In the genomic region with DNA sequence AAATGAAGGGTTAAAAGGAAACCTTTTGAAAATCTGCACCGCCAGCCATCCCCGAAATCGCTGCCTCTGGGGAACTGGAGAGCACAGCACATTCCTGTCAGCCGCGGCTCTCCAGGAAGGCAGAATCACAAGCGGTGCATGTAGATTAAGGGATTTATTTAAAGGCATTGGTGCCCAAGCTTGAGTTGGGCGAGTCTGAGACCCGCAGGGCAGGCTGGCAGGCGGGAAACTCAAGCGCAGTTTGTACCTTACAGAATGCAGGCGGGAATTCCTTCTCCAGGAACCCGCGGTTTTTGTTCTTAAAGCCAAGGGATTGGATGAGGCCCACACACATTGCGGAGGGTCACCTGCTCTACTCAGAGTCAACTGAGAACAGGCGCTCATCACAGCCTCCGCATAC, we compare ENCODE assay signal across 1 cellular context.
TF ChIP-seq lines count a peak whose summit lies in the region.

No MANE protein-coding gene starts in this region.

TF ChIP-seq in H1, 55 proteins besides CTCF, POLR2A, EP300 and RAD21:
- TF ChIP-seq YY1 (IDR thresholded peaks at IDR 0.05; ENCODE audit: low read depth, low read length) (0 out of 2 replicates have a peak, but pooled peaks have one; percentile 65), NRF1 (IDR thresholded peaks at IDR 0.05; ENCODE audit: low read depth, low read length) (no peak), E2F6 (IDR thresholded peaks at IDR 0.05) (peak; percentile 100), ASH2L (IDR thresholded peaks at IDR 0.05; ENCODE audit: low read length) (peak; percentile 56), MAX (IDR thresholded peaks at IDR 0.05) (peak; percentile 93), RBBP5 (IDR thresholded peaks at IDR 0.05; ENCODE audit: borderline replicate concordance, low read depth, low read length) (0 out of 2 replicates have a peak, but pooled peaks have one; percentile 62), ZNF274 (IDR thresholded peaks at IDR 0.05; ENCODE audit: borderline replicate concordance, extremely low read depth, low read length) (no peak), ATF2 (IDR thresholded peaks at IDR 0.05; ENCODE audit: low read length) (0 out of 2 replicates have a peak, but pooled peaks have one; percentile 33), KDM1A (IDR thresholded peaks at IDR 0.05; ENCODE audit: borderline replicate concordance, low read length) (no peak), FOSL1 (IDR thresholded peaks at IDR 0.05; ENCODE audit: insufficient read depth, low read depth, low read length) (no peak), TAF1 (IDR thresholded peaks at IDR 0.05; ENCODE audit: low read depth, low read length) (0 out of 2 replicates have a peak, but pooled peaks have one; percentile 47), NANOG (IDR thresholded peaks at IDR 0.05; ENCODE audit: insufficient read depth, low read depth, low read length, poor library complexity, severe bottlenecking) (peak; percentile 71), EZH2 (IDR thresholded peaks at IDR 0.05; ENCODE audit: low read depth, low read length, severe bottlenecking) (no peak), HDAC2 (IDR thresholded peaks at IDR 0.05; ENCODE audit: borderline replicate concordance in 1 of 2, low read depth in 2 of 2, low read length in 2 of 2) (peak; percentile 69 to 71; a peak in 2 of 4 replicates), POU5F1 (IDR thresholded peaks at IDR 0.05; ENCODE audit: low read depth, low read length) (0 out of 2 replicates have a peak, but pooled peaks have one; percentile 5), TCF12 (IDR thresholded peaks at IDR 0.05; ENCODE audit: low read depth, low read length) (0 out of 2 replicates have a peak, but pooled peaks have one; percentile 20), SIN3A (conservative IDR thresholded peaks at IDR 0.05 in 1 of 2, IDR thresholded peaks at IDR 0.05 in 1 of 2; ENCODE audit: low read depth in 1 of 2, low read length in 2 of 2) (0 out of 4 replicates have a peak, but pooled peaks of 1 of the 2 experiments have one; percentile 48), GABPA (IDR thresholded peaks at IDR 0.05; ENCODE audit: borderline replicate concordance, insufficient read depth, low read length) (no peak), TEAD4 (IDR thresholded peaks at IDR 0.05; ENCODE audit: low read depth, low read length) (peak; percentile 83), CBX8 (IDR thresholded peaks at IDR 0.05; ENCODE audit: borderline replicate concordance, low read depth, low read length) (no peak), KDM4A (IDR thresholded peaks at IDR 0.05; ENCODE audit: low read depth, low read length, severe bottlenecking) (no peak), CTBP2 (IDR thresholded peaks at IDR 0.05; ENCODE audit: borderline replicate concordance, insufficient read depth, insufficient read length, low read length) (peak; percentile 94), BCL11A (IDR thresholded peaks at IDR 0.05; ENCODE audit: low read depth in 2 of 2, low read length in 2 of 2) (no peak), POLR2AphosphoS5 (IDR thresholded peaks at IDR 0.05; ENCODE audit: low read depth, low read length) (no peak), SUZ12 (IDR thresholded peaks at IDR 0.05; ENCODE audit: low read length) (no peak), SP1 (IDR thresholded peaks at IDR 0.05; ENCODE audit: low read depth, low read length) (0 out of 2 replicates have a peak, but pooled peaks have one; percentile 21)
- TF ChIP-seq, protein P1, sequence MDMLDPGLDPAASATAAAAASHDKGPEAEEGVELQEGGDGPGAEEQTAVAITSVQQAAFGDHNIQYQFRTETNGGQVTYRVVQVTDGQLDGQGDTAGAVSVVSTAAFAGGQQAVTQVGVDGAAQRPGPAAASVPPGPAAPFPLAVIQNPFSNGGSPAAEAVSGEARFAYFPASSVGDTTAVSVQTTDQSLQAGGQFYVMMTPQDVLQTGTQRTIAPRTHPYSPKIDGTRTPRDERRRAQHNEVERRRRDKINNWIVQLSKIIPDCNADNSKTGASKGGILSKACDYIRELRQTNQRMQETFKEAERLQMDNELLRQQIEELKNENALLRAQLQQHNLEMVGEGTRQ (IDR thresholded peaks at IDR 0.05; ENCODE audit: low read length), result no peak
TF ChIP-seq in H1: peak in this region for 15.
